In the genomic region with DNA sequence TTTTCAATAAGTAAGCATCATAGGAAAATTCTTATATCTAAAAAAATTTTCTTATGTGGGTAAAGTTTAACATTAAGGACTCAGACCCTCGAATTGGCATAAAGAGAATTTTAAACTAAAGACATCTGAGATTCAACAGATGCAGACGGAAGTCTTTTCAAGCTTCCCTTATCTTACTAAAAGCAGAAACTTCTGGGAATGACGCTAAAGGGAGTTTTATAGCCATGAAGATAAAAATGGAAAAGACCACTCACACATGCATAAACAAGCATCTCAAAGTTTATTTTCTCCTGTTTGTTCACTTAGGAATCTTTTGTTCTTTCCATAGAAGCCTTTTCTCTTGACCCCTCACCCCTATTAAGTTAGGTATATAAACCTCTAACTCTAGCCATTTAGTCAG, we compare ENCODE assay signal across 29 cellular contexts. TPM values are rescaled to one million over a fixed set of nuclear protein-coding genes. Genes with fewer than 3 reads are reported as not detected.
DNase-seq lines count a peak whose midpoint lies in the region; ATAC-seq, FAIRE-seq and TF ChIP-seq lines count a peak whose summit lies in the region.
"Had no signal": no experiment of that assay in that cellular context is flagged by ENCODE, and none has a peak within 500 bp of the region (broad histone marks: within the 10 kb centered on the region; RNA-seq: fewer than 3 reads in every experiment).

No MANE protein-coding gene starts in this region.

- H3F3A ChIP-seq in smooth muscle cell (ENCODE audit: low read depth), result no peaks in the 10 kb centered on the region

- H3K9me3 ChIP-seq in K562 (replicated peaks; ENCODE audit: control insufficient read depth, insufficient read depth, low read depth, low read length), result peaks cover 4% of the 10 kb centered on the region; the same call in 1 of the 2 replicates
- peaks cover 2% of the 10 kb centered on the region for H3K9me3 ChIP-seq in hepatocyte (ENCODE audit: low read depth)
- peaks cover 14% of the 10 kb centered on the region for H3K9me3 ChIP-seq in mesodermal cell (ENCODE audit: control insufficient read depth, low read length)
- H3K9me3 ChIP-seq in smooth muscle cell (replicated peaks; ENCODE audit: low read depth), result peaks cover 7% of the 10 kb centered on the region
- H3K9me3 ChIP-seq in CD8-positive, alpha-beta memory T cell (ENCODE audit: low read length), result no peaks in the 10 kb centered on the region
- H3K9me3 ChIP-seq in testis, result no peaks in the 10 kb centered on the region

- H3K4me3 ChIP-seq in K562 (no peak overlapping the region), hepatocyte (no peak overlapping the region), mesodermal cell (ENCODE audit: extremely low read depth, insufficient read depth, low read length, poor library complexity, severe bottlenecking) (no peak overlapping the region), smooth muscle cell (no peak overlapping the region), testis (no peak overlapping the region)
- H3K4me3 ChIP-seq in CD8-positive, alpha-beta memory T cell (ENCODE audit: low read length), result no peak overlapping the region
- H3K4me3 ChIP-seq: BLaER1 treated with 17β-estradiol and CSF1 and Interleukin-3, amounts not matched to agents 10 nM and 100 nM; GM12878 had no signal

- no peaks in the 10 kb centered on the region for H3K36me3 ChIP-seq in K562 (ENCODE audit: control insufficient read depth, insufficient read depth, low read length)
- no peaks in the 10 kb centered on the region for H3K36me3 ChIP-seq in hepatocyte (replicated peaks; ENCODE audit: insufficient read depth, low read depth)
- H3K36me3 ChIP-seq in mesodermal cell (ENCODE audit: control insufficient read depth, insufficient read depth, low read length), result no peaks in the 10 kb centered on the region
- H3K36me3 ChIP-seq in smooth muscle cell (ENCODE audit: low read depth), result no peaks in the 10 kb centered on the region
- H3K36me3 ChIP-seq in CD8-positive, alpha-beta memory T cell (ENCODE audit: insufficient read depth, low read length), result no peaks in the 10 kb centered on the region
- no peaks in the 10 kb centered on the region for H3K36me3 ChIP-seq in testis (ENCODE audit: low read depth, missing control alignments)
- H3K36me3 ChIP-seq: BLaER1 treated with 17β-estradiol and CSF1 and Interleukin-3, amounts not matched to agents 10 nM and 100 nM had no signal

- peak overlapping the region; percentile 47; the same call in 1 of the 2 replicates for H2AFZ ChIP-seq in K562 (ENCODE audit: low read depth, low read length)
- no peak overlapping the region for H2AFZ ChIP-seq in hepatocyte
- H2AFZ ChIP-seq in smooth muscle cell (ENCODE audit: low read depth), result peak overlapping the region; percentile 78

- peak in 1 of 4 experiments; percentile 11 for DNase-seq in K562 (ENCODE audit: extremely low read depth in 1 of 4, low spot score in 3 of 4)
- DNase-seq in hepatocyte (ENCODE audit: low spot score), result no peak
- DNase-seq in smooth muscle cell (lab: John Stamatoyannopoulos, UW; ENCODE audit: unreplicated experiment), result no peak
- no peak for DNase-seq in stimulated activated CD8-positive, alpha-beta memory T cell treated with anti-CD3 and anti-CD28 coated beads, Interleukin-4, amount 100 ng/mL, for 48 hours
- DNase-seq in GM13977 (ENCODE audit: low spot score), result no peak
- DNase-seq in CD8-positive, alpha-beta memory T cell, result no peak
- DNase-seq in testis, result no peak
- DNase-seq: 8988T; ACHN; CD4-positive, alpha-beta T cell; CD8-positive, alpha-beta T cell; COR-L47; DMS 273 treated with DMSO at 0.1 percent for 48 hours; DMS153; DMS53; DMS79; DND-41; EL; GDM1 had no signal

- POLR2A ChIA-PET in K562 (lab: Yijun Ruan, JAX), result interaction anchor here (0.8 kb wide), 1 partner anchor 118 kb away, joined by 3 read pairs; no protein-coding TSS in a partner anchor
- POLR2A ChIA-PET in CD8-positive, alpha-beta memory T cell (lab: Charles Lee), result no interaction called here

- H3K36me3 Mint-ChIP-seq in CD8-positive, alpha-beta memory T cell, result no peaks in the 10 kb centered on the region
- H3K36me3 Mint-ChIP-seq: CD8-positive, alpha-beta T cell had no signal

- peaks cover 0 to 1% (median 0%) of the 10 kb centered on the region in 5 donors for H3K9me3 Mint-ChIP-seq in CD8-positive, alpha-beta memory T cell
- H3K9me3 Mint-ChIP-seq: CD8-positive, alpha-beta T cell had no signal

- TF ChIP-seq CTCF in K562 (IDR thresholded peaks at IDR 0.05 in 2 of 3, conservative IDR thresholded peaks at IDR 0.05 in 1 of 3; ENCODE audit: insufficient read depth in 2 of 3, low read depth in 1 of 3, low read length in 3 of 3) (no peak), hepatocyte (IDR thresholded peaks at IDR 0.05; ENCODE audit: poor library complexity) (no peak), smooth muscle cell (IDR thresholded peaks at IDR 0.05; ENCODE audit: borderline replicate concordance, insufficient read depth, poor library complexity, severe bottlenecking) (no peak), GM13977 (IDR thresholded peaks at IDR 0.05; ENCODE audit: extremely low read depth, insufficient read depth, missing control alignments) (no peak), testis (IDR thresholded peaks at IDR 0.05) (no peak)

- H3K27ac Mint-ChIP-seq in CD8-positive, alpha-beta memory T cell, result no peak overlapping the region
- H3K27ac Mint-ChIP-seq: B cell; CD4-positive, alpha-beta T cell; CD8-positive, alpha-beta T cell had no signal

- 0 out of 5 replicates have a peak, but pooled peaks cover 0 to 2% of the 10 kb centered on the region in 2 experiments for H3K4me1 ChIP-seq in K562 (replicated peaks in 1 of 2; ENCODE audit: control insufficient read depth in 2 of 2, insufficient read depth in 2 of 2, low read length in 2 of 2)
- no peaks in the 10 kb centered on the region for H3K4me1 ChIP-seq in hepatocyte (ENCODE audit: insufficient read depth)
- H3K4me1 ChIP-seq in mesodermal cell (ENCODE audit: control insufficient read depth, insufficient read depth, low read length, poor library complexity, severe bottlenecking), result no peaks in the 10 kb centered on the region
- no peaks in the 10 kb centered on the region for H3K4me1 ChIP-seq in smooth muscle cell (ENCODE audit: low read depth)
- no peaks in the 10 kb centered on the region for H3K4me1 ChIP-seq in CD8-positive, alpha-beta memory T cell (ENCODE audit: insufficient read depth, low read length)
- no peaks in the 10 kb centered on the region for H3K4me1 ChIP-seq in testis
- H3K4me1 ChIP-seq: BLaER1 treated with 17β-estradiol and CSF1 and Interleukin-3, amounts not matched to agents 10 nM and 100 nM had no signal

- in situ Hi-C loops in K562 (cut with MboI), result no loop called here
- in situ Hi-C loops in GM13977 (cut with MboI; ENCODE audit: low pct_unique_long_range_greater_than_20kb, low sequenced_read_pairs, unreplicated experiment), result no loop called here

- 11% methylated on average over 3 of the region's 3 CpGs for WGBS in K562 (ENCODE audit: insufficient coverage, low coverage, missing lambda C conversion rate)
- 28% methylated on average over 3 of the region's 3 CpGs for WGBS in hepatocyte (ENCODE audit: low lambda C conversion rate, missing lambda C conversion rate)
- no CpG with 5 or more reads among the region's 3 CpGs for WGBS in mesodermal cell (ENCODE audit: insufficient coverage in 2 of 2), 2 experiments
- WGBS in smooth muscle cell (ENCODE audit: low lambda C conversion rate), result 18% methylated on average over 3 of the region's 3 CpGs
- WGBS in testis, 2 donors, result 26 to 31% methylated on average over 3 of the region's 3 CpGs

- TF ChIP-seq EP300 in K562 (IDR thresholded peaks at IDR 0.05; ENCODE audit: low read length), result peak; percentile 20; the same call in 1 of the 2 replicates

- H3K4me2 ChIP-seq in K562 (ENCODE audit: insufficient read depth, low read length) (no peak overlapping the region), hepatocyte (peak overlapping the region; percentile 22), smooth muscle cell (peak overlapping the region; percentile 69)
- H3K4me2 ChIP-seq: BLaER1 treated with 17β-estradiol and CSF1 and Interleukin-3, amounts not matched to agents 10 nM and 100 nM had no signal

- H3K27me3 Mint-ChIP-seq in CD8-positive, alpha-beta memory T cell, result peaks cover 0 to 1% of the 10 kb centered on the region in 2 donors
- H3K27me3 Mint-ChIP-seq: B cell; CD4-positive, alpha-beta T cell had no signal

- FAIRE-seq in K562 (lab: Jason Lieb, UNC), result no peak
- FAIRE-seq: A204.1, GM12878, GM12892, GM19239 had no signal

- H4K20me1 ChIP-seq in K562 (replicated peaks; ENCODE audit: control insufficient read depth, insufficient read depth, low read length) (no peaks in the 10 kb centered on the region), hepatocyte (ENCODE audit: insufficient read depth, poor library complexity, severe bottlenecking) (no peaks in the 10 kb centered on the region), smooth muscle cell (ENCODE audit: low read depth) (no peaks in the 10 kb centered on the region)
- H4K20me1 ChIP-seq: BLaER1 treated with 17β-estradiol and CSF1 and Interleukin-3, amounts not matched to agents 10 nM and 100 nM had no signal

- no peaks in the 10 kb centered on the region for H3K9me2 ChIP-seq in hepatocyte (replicated peaks; ENCODE audit: insufficient read depth)

- intact Hi-C loops in K562 (cut with micrococcal nuclease) (no loop called here), testis (cut with DNase I; ENCODE audit: low total_unique reads) (no loop called here)

- no peaks in the 10 kb centered on the region for H3K4me1 Mint-ChIP-seq in CD8-positive, alpha-beta memory T cell
- H3K4me1 Mint-ChIP-seq: B cell had no signal

- H3K9me1 ChIP-seq in K562 (ENCODE audit: control insufficient read depth, insufficient read depth, low read length), result no peaks in the 10 kb centered on the region

- H3K27ac ChIP-seq in K562 (ENCODE audit: extremely low read depth, low read depth, low read length), result no peak overlapping the region
- H3K27ac ChIP-seq in hepatocyte, result peak overlapping the region; percentile 74
- H3K27ac ChIP-seq in mesodermal cell (ENCODE audit: low read depth, low read length, severe bottlenecking), result peak overlapping the region; percentile 52
- H3K27ac ChIP-seq in smooth muscle cell (ENCODE audit: low read depth), result peak overlapping the region; percentile 69
- no peak overlapping the region for H3K27ac ChIP-seq in CD8-positive, alpha-beta memory T cell (ENCODE audit: low read depth, low read length)
- H3K27ac ChIP-seq in testis, result no peak overlapping the region
- H3K27ac ChIP-seq: BLaER1 treated with 17β-estradiol and CSF1 and Interleukin-3, amounts not matched to agents 10 nM and 100 nM; C4-2B had no signal

- no TSS peak for BruUV-seq in K562 (replicated peaks; lab: Mats Ljungman, UMichigan)

- TF ChIP-seq RAD21 in K562 (CRISPR knock-in tag; conservative IDR thresholded peaks at IDR 0.05 in 1 of 2, IDR thresholded peaks at IDR 0.05 in 1 of 2), result no peak

- no peaks in the 10 kb centered on the region for H3K79me2 ChIP-seq in K562 (ENCODE audit: control insufficient read depth, insufficient read depth, low read length)
- H3K79me2 ChIP-seq in hepatocyte, result no peaks in the 10 kb centered on the region
- no peaks in the 10 kb centered on the region for H3K79me2 ChIP-seq in smooth muscle cell (ENCODE audit: low read depth)

- H3K4me3 Mint-ChIP-seq in CD8-positive, alpha-beta memory T cell, result no peak overlapping the region
- H3K4me3 Mint-ChIP-seq: B cell; CD4-positive, alpha-beta T cell; CD8-positive, alpha-beta T cell had no signal

- no peak overlapping the region for H3K9ac ChIP-seq in K562 (ENCODE audit: insufficient read depth in 1 of 2, low read depth in 2 of 2, low read length in 2 of 2)
- peak overlapping the region; percentile 31 for H3K9ac ChIP-seq in smooth muscle cell (ENCODE audit: low read depth)
- H3K9ac ChIP-seq: BLaER1 treated with 17β-estradiol and CSF1 and Interleukin-3, amounts not matched to agents 10 nM and 100 nM had no signal

- CTCF ChIA-PET in K562 (lab: Yijun Ruan, JAX; ENCODE audit: low intra/inter-chr PET ratio), result no interaction called here
- CTCF ChIA-PET in CD8-positive, alpha-beta memory T cell (lab: Charles Lee), result no interaction called here

- ATAC-seq in K562, result no peak
- ATAC-seq: CD8-positive, alpha-beta T cell; GM12878 had no signal

- TF ChIP-seq POLR2A in K562 (conservative IDR thresholded peaks at IDR 0.05) (no peak), testis (IDR thresholded peaks at IDR 0.05) (no peak)

- H3K27me3 ChIP-seq in K562 (ENCODE audit: control insufficient read depth in 2 of 2, insufficient read depth in 2 of 2, low read length in 2 of 2) (no peaks in the 10 kb centered on the region), hepatocyte (no peaks in the 10 kb centered on the region), smooth muscle cell (ENCODE audit: low read depth) (no peaks in the 10 kb centered on the region), testis (no peaks in the 10 kb centered on the region)
- no peaks in the 10 kb centered on the region for H3K27me3 ChIP-seq in CD8-positive, alpha-beta memory T cell (ENCODE audit: insufficient read depth, low read length, poor library complexity, severe bottlenecking)
- H3K27me3 ChIP-seq: BLaER1 treated with 17β-estradiol and CSF1 and Interleukin-3, amounts not matched to agents 10 nM and 100 nM had no signal

RNA-seq across cellular contexts. Expression of a gene that starts 43.9 kb away (rescaled TPM):
- total RNA-seq in K562 (2011; cell fraction: chromatin; rRNA removed; ENCODE audit: low replicate concordance), result 18.7 and 47.0 TPM in 2 replicates
- total RNA-seq in K562 (2011; cell fraction: nucleolus; rRNA removed), result 20.0 and 27.2 TPM in 2 replicates
- total RNA-seq in K562 (2011; cell fraction: nucleoplasm; rRNA removed), result 30.1 and 34.5 TPM in 2 replicates
- total RNA-seq in K562 (2014; rRNA removed) (21.4 and 21.9 TPM in 2 replicates), K562 (2014; rRNA removed; fragmentation: Illumina TruSeq; extraction: Trizol) (27.9 and 30.3 TPM in 2 replicates), K562 (2015; rRNA removed; fragmentation: Illumina TruSeq; extraction: Trizol) (17.5 and 18.1 TPM in 2 replicates), K562 (2021) (23.1 and 24.3 TPM in 2 replicates), hepatocyte (11.9 and 14.0 TPM in 2 replicates), smooth muscle cell (7.9 and 13.0 TPM in 2 replicates), testis (1 to 10 TPM; 6.4 to 8.2 TPM)
- polyA plus RNA-seq in K562 (2011; rRNA removed) (17.0 and 20.4 TPM in 2 replicates), K562 (2014; fragmentation: Illumina TruSeq; extraction: Trizol) (18.0 and 18.6 TPM in 2 replicates), K562 (2014; fragmentation: Nextera tagmentation; extraction: Ambion mirVana) (1 to 10 TPM; 6.0 TPM), K562 (2014; rRNA removed) (17.8 and 18.4 TPM in 2 replicates), hepatocyte (1.8 and 3.3 TPM in 2 replicates), smooth muscle cell (3.9 and 4.1 TPM in 2 replicates), testis (ENCODE audit: insufficient read depth, low read depth, low replicate concordance) (2.0 TPM)
- 9.4 and 13.7 TPM in 2 replicates for polyA plus RNA-seq in K562 (2011; cell fraction: cytosol; rRNA removed)
- polyA plus RNA-seq in K562 (2011; cell fraction: nucleus; rRNA removed), result 16.9 and 21.5 TPM in 2 replicates
- 10.0 and 11.2 TPM in 2 replicates for polyA plus RNA-seq in K562 (2012)
- 29.4 and 36.2 TPM in 2 replicates for polyA minus RNA-seq in K562 (2011; rRNA and poly(A)+ RNA removed)
- polyA minus RNA-seq in K562 (2011; cell fraction: cytosol; rRNA and poly(A)+ RNA removed), result 18.5 and 21.0 TPM in 2 replicates
- 22.1 and 35.8 TPM in 2 replicates for polyA minus RNA-seq in K562 (2011; cell fraction: nucleus; rRNA and poly(A)+ RNA removed)
- 11.2 TPM for polyA plus RNA-seq in mesodermal cell (2013, experiment 1 of 2)
- 10.5 TPM for polyA plus RNA-seq in mesodermal cell (2013, experiment 2 of 2)
- total RNA-seq in CD8-positive, alpha-beta memory T cell, result under 1 TPM; 0.16 to 0.18 TPM
- polyA plus RNA-seq in CD8-positive, alpha-beta memory T cell, result not detected
- total RNA-seq: G401 had no signal
- polyA plus RNA-seq: BJ had no signal

Comparison
In these comparisons a context has a peak if more than half of its experiments do, and no peak if none do; other contexts are left out.
1. H3K27ac ChIP-seq: peak in hepatocyte (single experiment), mesodermal cell (single experiment) and smooth muscle cell (single experiment); none in K562 (single experiment), CD8-positive, alpha-beta memory T cell (single experiment) and testis (0 of 2).